In the genomic region with DNA sequence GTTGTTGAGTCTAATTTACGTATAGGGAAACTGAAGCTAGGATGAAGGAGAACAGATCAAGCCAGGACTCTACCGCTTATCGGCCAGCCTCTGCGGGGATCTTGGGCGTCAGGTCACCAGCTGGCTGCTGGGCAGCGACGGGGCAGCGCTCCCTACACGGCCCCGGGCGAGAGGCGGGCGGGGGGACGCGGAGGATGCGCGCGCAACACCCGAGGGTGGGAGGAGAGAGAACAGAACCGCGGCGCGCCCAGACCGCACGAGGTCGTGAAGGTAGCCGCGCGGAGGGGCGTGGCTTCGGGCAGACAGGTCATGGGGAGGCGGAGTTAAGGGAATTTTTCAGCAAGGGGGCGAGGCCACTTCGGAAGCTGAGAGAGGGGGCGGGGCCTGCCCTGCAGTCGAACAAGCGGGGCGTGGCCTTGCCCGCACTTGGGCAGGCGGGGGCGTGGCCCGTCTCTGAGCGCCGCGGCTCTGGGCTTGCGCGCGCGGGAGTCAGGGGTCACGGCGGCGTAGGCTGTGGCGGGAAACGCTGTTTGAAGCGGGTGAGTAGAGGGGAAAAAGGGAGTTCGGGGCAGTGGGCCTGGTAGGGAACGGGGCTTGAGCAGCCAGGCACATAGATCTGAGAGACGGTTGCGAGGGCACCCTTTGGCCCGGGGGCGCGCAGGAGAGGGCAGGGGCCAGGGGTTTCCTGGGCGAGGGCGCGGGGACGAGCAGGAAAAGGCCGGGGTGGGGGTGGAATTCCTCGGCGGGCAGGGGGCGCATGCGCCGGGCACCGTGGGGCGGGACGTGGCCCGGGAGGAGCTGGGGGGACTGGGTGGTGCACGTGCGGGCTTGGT, we compare ENCODE assay signal across 8 cellular contexts. TPM values are rescaled to one million over a fixed set of nuclear protein-coding genes. Genes with fewer than 3 reads are reported as not detected.
DNase-seq lines count a peak whose midpoint lies in the region; ATAC-seq and TF ChIP-seq lines count a peak whose summit lies in the region.

A gene (plus strand): TSS at position 496 of the 833 bp plus-strand sequence. CDS start 14,505 bp downstream, outside the sequence.

- no peaks in the 10 kb centered on the region for H3K9me3 ChIP-seq in liver (ENCODE audit: control insufficient read depth in 4 of 4, low read length in 3 of 4)

- TF ChIP-seq RAD21 in liver (IDR thresholded peaks at IDR 0.05): no peak

- H3K4me3 ChIP-seq in liver (ENCODE audit: low read depth in 1 of 3, low read length in 3 of 3): peak within 1 kb of the TSS; percentile 27 to 82 (median 63)

- H3K36me3 ChIP-seq in liver (ENCODE audit: control insufficient read depth in 4 of 4, insufficient read depth in 3 of 4, low read depth in 1 of 4, low read length in 3 of 4): peaks cover 6 to 33% (median 19%) of the 10 kb centered on the region in 4 donors

- peaks cover 0 to 12% (median 10%) of the 10 kb centered on the region in 4 donors for H3K4me1 ChIP-seq in liver (ENCODE audit: control insufficient read depth in 4 of 4, insufficient read depth in 4 of 4, low read length in 3 of 4)

- peak; percentile 83 for ATAC-seq in GM19397 (IDR thresholded peaks at IDR 0.05; ENCODE audit: unreplicated experiment)
- ATAC-seq in HG03571 (IDR thresholded peaks at IDR 0.05; ENCODE audit: unreplicated experiment): peak; percentile 70

- H3K27me3 ChIP-seq in liver (ENCODE audit: control insufficient read depth in 4 of 4, insufficient read depth in 4 of 4, low read length in 3 of 4): no peaks in the 10 kb centered on the region

- H3K9ac ChIP-seq in liver (ENCODE audit: low read depth in 1 of 2, low read length in 2 of 2): peak within 1 kb of the TSS; percentile 4 to 69

- DNase-seq in NCI-H82 (lab: John Stamatoyannopoulos, UW) (peak; percentile 99), dermis microvascular lymphatic vessel endothelial cell (ENCODE audit: low read depth in 2 of 2) (peak; percentile 94 to 98)
- DNase-seq in activated CD4-positive, alpha-beta T cell treated with anti-CD3 and anti-CD28 coated beads, Interleukin-2, amount 50 U/mL, for 48 hours: peak; percentile 99
- DNase-seq in stimulated activated CD4-positive, alpha-beta T cell treated with anti-CD3 and anti-CD28 coated beads, Interleukin-4, amount 100 ng/mL, for 24 hours: peak; percentile 99

- no peak for TF ChIP-seq CTCF in C4-2B (conservative IDR thresholded peaks at IDR 0.05)
- TF ChIP-seq CTCF in liver (IDR thresholded peaks at IDR 0.05; ENCODE audit: low read depth, low read length, missing input control): no peak

- H3K27ac ChIP-seq in C4-2B (peak within 1 kb of the TSS; percentile 88), liver (ENCODE audit: low read depth in 1 of 2, low read length in 2 of 2) (peak within 1 kb of the TSS; percentile 75 to 78)

- under 1% methylated on average over 78 of the region's 78 CpGs for WGBS in liver

TF ChIP-seq in liver, 16 proteins besides CTCF, POLR2A, EP300 and RAD21:
- TF ChIP-seq TAF1 (conservative IDR thresholded peaks at IDR 0.05) (no peak), JUND (IDR thresholded peaks at IDR 0.05) (no peak), SP1 (IDR thresholded peaks at IDR 0.05) (peak; percentile 86), HNF4G (IDR thresholded peaks at IDR 0.05) (no peak), EGR1 (IDR thresholded peaks at IDR 0.05; ENCODE audit: low read depth in 2 of 2) (peak in 1 of 2 donors; percentile 70), HNF4A (conservative IDR thresholded peaks at IDR 0.05) (no peak), GABPA (IDR thresholded peaks at IDR 0.05 in 1 of 2, conservative IDR thresholded peaks at IDR 0.05 in 1 of 2) (peak in 1 of 2 donors; percentile 80), NR2F2 (IDR thresholded peaks at IDR 0.05) (peak; percentile 68), RXRA (IDR thresholded peaks at IDR 0.05) (no peak), FOXA2 (IDR thresholded peaks at IDR 0.05) (no peak), YY1 (IDR thresholded peaks at IDR 0.05) (peak; percentile 58), FOXA1 (IDR thresholded peaks at IDR 0.05) (peak; percentile 37)
- TF ChIP-seq, protein P1, sequence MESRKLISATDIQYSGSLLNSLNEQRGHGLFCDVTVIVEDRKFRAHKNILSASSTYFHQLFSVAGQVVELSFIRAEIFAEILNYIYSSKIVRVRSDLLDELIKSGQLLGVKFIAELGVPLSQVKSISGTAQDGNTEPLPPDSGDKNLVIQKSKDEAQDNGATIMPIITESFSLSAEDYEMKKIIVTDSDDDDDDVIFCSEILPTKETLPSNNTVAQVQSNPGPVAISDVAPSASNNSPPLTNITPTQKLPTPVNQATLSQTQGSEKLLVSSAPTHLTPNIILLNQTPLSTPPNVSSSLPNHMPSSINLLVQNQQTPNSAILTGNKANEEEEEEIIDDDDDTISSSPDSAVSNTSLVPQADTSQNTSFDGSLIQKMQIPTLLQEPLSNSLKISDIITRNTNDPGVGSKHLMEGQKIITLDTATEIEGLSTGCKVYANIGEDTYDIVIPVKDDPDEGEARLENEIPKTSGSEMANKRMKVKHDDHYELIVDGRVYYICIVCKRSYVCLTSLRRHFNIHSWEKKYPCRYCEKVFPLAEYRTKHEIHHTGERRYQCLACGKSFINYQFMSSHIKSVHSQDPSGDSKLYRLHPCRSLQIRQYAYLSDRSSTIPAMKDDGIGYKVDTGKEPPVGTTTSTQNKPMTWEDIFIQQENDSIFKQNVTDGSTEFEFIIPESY (IDR thresholded peaks at IDR 0.05): no peak
- TF ChIP-seq, protein P2, sequence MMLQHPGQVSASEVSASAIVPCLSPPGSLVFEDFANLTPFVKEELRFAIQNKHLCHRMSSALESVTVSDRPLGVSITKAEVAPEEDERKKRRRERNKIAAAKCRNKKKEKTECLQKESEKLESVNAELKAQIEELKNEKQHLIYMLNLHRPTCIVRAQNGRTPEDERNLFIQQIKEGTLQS (IDR thresholded peaks at IDR 0.05): no peak
- TF ChIP-seq, protein P3, sequence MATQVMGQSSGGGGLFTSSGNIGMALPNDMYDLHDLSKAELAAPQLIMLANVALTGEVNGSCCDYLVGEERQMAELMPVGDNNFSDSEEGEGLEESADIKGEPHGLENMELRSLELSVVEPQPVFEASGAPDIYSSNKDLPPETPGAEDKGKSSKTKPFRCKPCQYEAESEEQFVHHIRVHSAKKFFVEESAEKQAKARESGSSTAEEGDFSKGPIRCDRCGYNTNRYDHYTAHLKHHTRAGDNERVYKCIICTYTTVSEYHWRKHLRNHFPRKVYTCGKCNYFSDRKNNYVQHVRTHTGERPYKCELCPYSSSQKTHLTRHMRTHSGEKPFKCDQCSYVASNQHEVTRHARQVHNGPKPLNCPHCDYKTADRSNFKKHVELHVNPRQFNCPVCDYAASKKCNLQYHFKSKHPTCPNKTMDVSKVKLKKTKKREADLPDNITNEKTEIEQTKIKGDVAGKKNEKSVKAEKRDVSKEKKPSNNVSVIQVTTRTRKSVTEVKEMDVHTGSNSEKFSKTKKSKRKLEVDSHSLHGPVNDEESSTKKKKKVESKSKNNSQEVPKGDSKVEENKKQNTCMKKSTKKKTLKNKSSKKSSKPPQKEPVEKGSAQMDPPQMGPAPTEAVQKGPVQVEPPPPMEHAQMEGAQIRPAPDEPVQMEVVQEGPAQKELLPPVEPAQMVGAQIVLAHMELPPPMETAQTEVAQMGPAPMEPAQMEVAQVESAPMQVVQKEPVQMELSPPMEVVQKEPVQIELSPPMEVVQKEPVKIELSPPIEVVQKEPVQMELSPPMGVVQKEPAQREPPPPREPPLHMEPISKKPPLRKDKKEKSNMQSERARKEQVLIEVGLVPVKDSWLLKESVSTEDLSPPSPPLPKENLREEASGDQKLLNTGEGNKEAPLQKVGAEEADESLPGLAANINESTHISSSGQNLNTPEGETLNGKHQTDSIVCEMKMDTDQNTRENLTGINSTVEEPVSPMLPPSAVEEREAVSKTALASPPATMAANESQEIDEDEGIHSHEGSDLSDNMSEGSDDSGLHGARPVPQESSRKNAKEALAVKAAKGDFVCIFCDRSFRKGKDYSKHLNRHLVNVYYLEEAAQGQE (IDR thresholded peaks at IDR 0.05): peak; percentile 46
- TF ChIP-seq, protein P4, sequence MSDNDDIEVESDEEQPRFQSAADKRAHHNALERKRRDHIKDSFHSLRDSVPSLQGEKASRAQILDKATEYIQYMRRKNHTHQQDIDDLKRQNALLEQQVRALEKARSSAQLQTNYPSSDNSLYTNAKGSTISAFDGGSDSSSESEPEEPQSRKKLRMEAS (IDR thresholded peaks at IDR 0.05): no peak
TF ChIP-seq in liver: peak in this region for 7.

RNA-seq across cellular contexts. Expression of the gene that starts here (rescaled TPM):
- 38.8 and 56.6 TPM in 2 replicates for total RNA-seq in dermis microvascular lymphatic vessel endothelial cell
- total RNA-seq in liver: 10 to 100 TPM in 1 of 2 donors, 1 to 10 TPM in 1; 7.5 to 57.1 TPM
- 1 to 10 TPM; 8.0 to 8.5 TPM for polyA plus RNA-seq in liver

Comparison
In these comparisons a context has a peak if more than half of its experiments do, and no peak if none do; other contexts are left out.
1. Peak in every context shown above with its lines: DNase-seq, ATAC-seq, H3K4me3 ChIP-seq and H3K27ac ChIP-seq.